In the genomic region with DNA sequence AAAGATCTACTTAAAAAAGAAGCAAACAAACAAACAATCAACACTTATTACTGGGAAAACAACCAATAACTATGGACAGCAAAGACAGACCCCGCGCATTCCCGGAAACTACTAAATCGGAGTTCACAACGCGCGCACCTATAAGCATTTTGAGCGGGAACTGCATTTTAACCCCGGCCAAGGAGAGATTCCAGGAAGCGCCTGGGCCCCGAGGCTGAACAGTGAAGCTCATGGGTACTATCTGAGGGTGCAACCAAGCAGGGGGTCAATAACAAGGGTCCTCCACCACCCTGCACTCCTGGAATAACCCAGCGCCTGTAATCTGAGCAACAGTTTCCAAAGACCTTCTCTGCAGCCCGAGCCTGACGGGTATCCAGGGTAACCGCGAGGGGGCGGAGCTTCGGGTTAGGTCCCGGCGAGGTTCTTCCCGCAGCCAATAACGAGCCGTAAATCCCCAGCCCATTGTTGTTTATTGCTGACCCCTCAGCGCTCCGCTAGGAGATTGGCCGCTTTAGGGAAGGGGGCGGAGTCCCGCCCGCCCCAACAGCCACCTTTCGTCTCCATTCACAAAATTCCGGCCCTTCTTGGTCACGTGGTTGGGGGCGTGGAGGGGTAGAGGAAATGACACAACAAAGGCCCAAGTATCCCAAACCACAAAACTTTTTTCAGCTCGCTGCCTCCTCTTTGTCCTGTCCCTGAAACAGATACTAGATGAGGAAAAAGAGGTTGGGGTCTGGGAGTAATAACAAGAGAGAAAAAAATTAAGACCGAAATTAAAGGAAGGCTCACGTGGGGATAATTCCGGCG, we compare ENCODE assay signal across 1 cellular context.
A peak's percentile ranks its signal among the peaks of the same experiment; 100 is the strongest.
TF ChIP-seq lines count a peak whose summit lies in the region.

No MANE protein-coding gene starts in this region.

TF ChIP-seq in K562, 482 proteins besides CTCF, POLR2A, EP300 and RAD21 (continued from another document and continues in another):
- TF ChIP-seq, protein P1, sequence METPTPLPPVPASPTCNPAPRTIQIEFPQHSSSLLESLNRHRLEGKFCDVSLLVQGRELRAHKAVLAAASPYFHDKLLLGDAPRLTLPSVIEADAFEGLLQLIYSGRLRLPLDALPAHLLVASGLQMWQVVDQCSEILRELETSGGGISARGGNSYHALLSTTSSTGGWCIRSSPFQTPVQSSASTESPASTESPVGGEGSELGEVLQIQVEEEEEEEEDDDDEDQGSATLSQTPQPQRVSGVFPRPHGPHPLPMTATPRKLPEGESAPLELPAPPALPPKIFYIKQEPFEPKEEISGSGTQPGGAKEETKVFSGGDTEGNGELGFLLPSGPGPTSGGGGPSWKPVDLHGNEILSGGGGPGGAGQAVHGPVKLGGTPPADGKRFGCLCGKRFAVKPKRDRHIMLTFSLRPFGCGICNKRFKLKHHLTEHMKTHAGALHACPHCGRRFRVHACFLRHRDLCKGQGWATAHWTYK (CRISPR knock-in tag; IDR thresholded peaks at IDR 0.05), result no peak
- TF ChIP-seq ZNF217 (CRISPR knock-in tag; IDR thresholded peaks at IDR 0.05) (no peak), PATZ1 (CRISPR knock-in tag; IDR thresholded peaks at IDR 0.05; ENCODE audit: borderline replicate concordance) (no peak), KLF6 (CRISPR knock-in tag; IDR thresholded peaks at IDR 0.05; ENCODE audit: borderline replicate concordance) (no peak), CC2D1A (IDR thresholded peaks at IDR 0.05) (0 out of 2 replicates have a peak, but pooled peaks have one; percentile 12), GTF2E2 (tag; IDR thresholded peaks at IDR 0.05) (peak; percentile 58; the same call in 1 of the 2 replicates), MYBL2 (IDR thresholded peaks at IDR 0.05; ENCODE audit: low read depth) (0 out of 2 replicates have a peak, but pooled peaks have one; percentile 32), MYBL2 (CRISPR knock-in tag; IDR thresholded peaks at IDR 0.05; ENCODE audit: borderline replicate concordance) (no peak), ZFX (CRISPR knock-in tag; IDR thresholded peaks at IDR 0.05) (0 out of 2 replicates have a peak, but pooled peaks have one; percentile 23), ZNF780A (CRISPR knock-in tag; IDR thresholded peaks at IDR 0.05) (no peak), SIRT6 (IDR thresholded peaks at IDR 0.05; ENCODE audit: low read depth, low read length) (no peak), ZNF696 (CRISPR knock-in tag; conservative IDR thresholded peaks at IDR 0.05) (no peak), MAX (CRISPR knock-in tag; IDR thresholded peaks at IDR 0.05) (peak; percentile 65), HNRNPH1 (optimal IDR thresholded peaks at IDR 0.05; ENCODE audit: low read depth, low read length) (no peak), PML (IDR thresholded peaks at IDR 0.05; ENCODE audit: low read length) (peak; percentile 72; the same call in 1 of the 2 replicates), HMG20A (CRISPR knock-in tag; conservative IDR thresholded peaks at IDR 0.05) (no peak), MIER1 (IDR thresholded peaks at IDR 0.05; ENCODE audit: low read depth) (no peak), PBX2 (CRISPR knock-in tag; IDR thresholded peaks at IDR 0.05; ENCODE audit: low read depth) (no peak), PBX2 (tag; conservative IDR thresholded peaks at IDR 0.05; ENCODE audit: low read depth) (peak; percentile 59; the same call in 1 of the 2 replicates), ETV5 (CRISPR knock-in tag; IDR thresholded peaks at IDR 0.05; ENCODE audit: low read depth) (no peak; the same call in 1 of the 2 replicates), MEIS2 (IDR thresholded peaks at IDR 0.05; ENCODE audit: partially characterized antibody) (no peak), MEF2D (tag; conservative IDR thresholded peaks at IDR 0.05; ENCODE audit: low read depth) (no peak), PCBP1 (IDR thresholded peaks at IDR 0.05; ENCODE audit: low read depth, low read length, poor library complexity, severe bottlenecking) (no peak), PHTF2 (CRISPR knock-in tag; IDR thresholded peaks at IDR 0.05) (no peak), RBM39 (optimal IDR thresholded peaks at IDR 0.05; ENCODE audit: low read depth, low read length) (no peak), WHSC1 (IDR thresholded peaks at IDR 0.05; ENCODE audit: low read length) (no peak), CBFB (CRISPR knock-in tag; IDR thresholded peaks at IDR 0.05) (no peak), TGIF2 (CRISPR knock-in tag; IDR thresholded peaks at IDR 0.05) (no peak), CAMTA2 (CRISPR knock-in tag; conservative IDR thresholded peaks at IDR 0.05) (no peak), SMAD3 (CRISPR knock-in tag; conservative IDR thresholded peaks at IDR 0.05) (no peak), ZNF57 (CRISPR knock-in tag; IDR thresholded peaks at IDR 0.05) (no peak), NFYB (IDR thresholded peaks at IDR 0.05; ENCODE audit: extremely low read depth, insufficient read length) (peak; percentile 74), TSC22D4 (tag; IDR thresholded peaks at IDR 0.05) (no peak), FOXK2 (conservative IDR thresholded peaks at IDR 0.05 in 1 of 2, IDR thresholded peaks at IDR 0.05 in 1 of 2; ENCODE audit: low read depth in 2 of 2) (peak; percentile 96), KDM1A (IDR thresholded peaks at IDR 0.05) (no peak), ZNF445 (CRISPR knock-in tag; IDR thresholded peaks at IDR 0.05; ENCODE audit: low read depth) (no peak), NR3C1 (CRISPR knock-in tag; IDR thresholded peaks at IDR 0.05) (no peak), HDAC1 (IDR thresholded peaks at IDR 0.05) (no peak), ZNF174 (CRISPR knock-in tag; IDR thresholded peaks at IDR 0.05) (no peak), ZNF785 (CRISPR knock-in tag; IDR thresholded peaks at IDR 0.05) (no peak), OTX1 (CRISPR knock-in tag; IDR thresholded peaks at IDR 0.05) (no peak), CHCHD3 (CRISPR knock-in tag; IDR thresholded peaks at IDR 0.05) (no peak), TAF7 (tag; IDR thresholded peaks at IDR 0.05) (no peak; the same call in 1 of the 2 replicates), PCBP2 (IDR thresholded peaks at IDR 0.05; ENCODE audit: low read depth, low read length, poor library complexity, severe bottlenecking) (no peak)
- TF ChIP-seq, protein P2, sequence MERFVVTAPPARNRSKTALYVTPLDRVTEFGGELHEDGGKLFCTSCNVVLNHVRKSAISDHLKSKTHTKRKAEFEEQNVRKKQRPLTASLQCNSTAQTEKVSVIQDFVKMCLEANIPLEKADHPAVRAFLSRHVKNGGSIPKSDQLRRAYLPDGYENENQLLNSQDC (CRISPR knock-in tag; IDR thresholded peaks at IDR 0.05), result no peak
- TF ChIP-seq, protein P3, sequence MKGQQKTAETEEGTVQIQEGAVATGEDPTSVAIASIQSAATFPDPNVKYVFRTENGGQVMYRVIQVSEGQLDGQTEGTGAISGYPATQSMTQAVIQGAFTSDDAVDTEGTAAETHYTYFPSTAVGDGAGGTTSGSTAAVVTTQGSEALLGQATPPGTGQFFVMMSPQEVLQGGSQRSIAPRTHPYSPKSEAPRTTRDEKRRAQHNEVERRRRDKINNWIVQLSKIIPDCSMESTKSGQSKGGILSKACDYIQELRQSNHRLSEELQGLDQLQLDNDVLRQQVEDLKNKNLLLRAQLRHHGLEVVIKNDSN (CRISPR knock-in tag; IDR thresholded peaks at IDR 0.05), result peak; percentile 95
- TF ChIP-seq, protein P4, sequence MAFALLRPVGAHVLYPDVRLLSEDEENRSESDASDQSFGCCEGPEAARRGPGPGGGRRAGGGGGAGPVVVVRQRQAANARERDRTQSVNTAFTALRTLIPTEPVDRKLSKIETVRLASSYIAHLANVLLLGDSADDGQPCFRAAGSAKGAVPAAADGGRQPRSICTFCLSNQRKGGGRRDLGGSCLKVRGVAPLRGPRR (CRISPR knock-in tag; IDR thresholded peaks at IDR 0.05), result no peak
- TF ChIP-seq, protein P5, sequence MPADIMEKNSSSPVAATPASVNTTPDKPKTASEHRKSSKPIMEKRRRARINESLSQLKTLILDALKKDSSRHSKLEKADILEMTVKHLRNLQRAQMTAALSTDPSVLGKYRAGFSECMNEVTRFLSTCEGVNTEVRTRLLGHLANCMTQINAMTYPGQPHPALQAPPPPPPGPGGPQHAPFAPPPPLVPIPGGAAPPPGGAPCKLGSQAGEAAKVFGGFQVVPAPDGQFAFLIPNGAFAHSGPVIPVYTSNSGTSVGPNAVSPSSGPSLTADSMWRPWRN (IDR thresholded peaks at IDR 0.05; ENCODE audit: low read depth), result no peak
- TF ChIP-seq, protein P6, sequence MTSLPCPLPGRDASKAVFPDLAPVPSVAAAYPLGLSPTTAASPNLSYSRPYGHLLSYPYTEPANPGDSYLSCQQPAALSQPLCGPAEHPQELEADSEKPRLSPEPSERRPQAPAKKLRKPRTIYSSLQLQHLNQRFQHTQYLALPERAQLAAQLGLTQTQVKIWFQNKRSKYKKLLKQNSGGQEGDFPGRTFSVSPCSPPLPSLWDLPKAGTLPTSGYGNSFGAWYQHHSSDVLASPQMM (CRISPR knock-in tag; IDR thresholded peaks at IDR 0.05), result no peak
- TF ChIP-seq, protein P7, sequence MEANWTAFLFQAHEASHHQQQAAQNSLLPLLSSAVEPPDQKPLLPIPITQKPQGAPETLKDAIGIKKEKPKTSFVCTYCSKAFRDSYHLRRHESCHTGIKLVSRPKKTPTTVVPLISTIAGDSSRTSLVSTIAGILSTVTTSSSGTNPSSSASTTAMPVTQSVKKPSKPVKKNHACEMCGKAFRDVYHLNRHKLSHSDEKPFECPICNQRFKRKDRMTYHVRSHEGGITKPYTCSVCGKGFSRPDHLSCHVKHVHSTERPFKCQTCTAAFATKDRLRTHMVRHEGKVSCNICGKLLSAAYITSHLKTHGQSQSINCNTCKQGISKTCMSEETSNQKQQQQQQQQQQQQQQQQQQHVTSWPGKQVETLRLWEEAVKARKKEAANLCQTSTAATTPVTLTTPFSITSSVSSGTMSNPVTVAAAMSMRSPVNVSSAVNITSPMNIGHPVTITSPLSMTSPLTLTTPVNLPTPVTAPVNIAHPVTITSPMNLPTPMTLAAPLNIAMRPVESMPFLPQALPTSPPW (CRISPR knock-in tag; IDR thresholded peaks at IDR 0.05), result peak; percentile 79
- TF ChIP-seq, protein P8, sequence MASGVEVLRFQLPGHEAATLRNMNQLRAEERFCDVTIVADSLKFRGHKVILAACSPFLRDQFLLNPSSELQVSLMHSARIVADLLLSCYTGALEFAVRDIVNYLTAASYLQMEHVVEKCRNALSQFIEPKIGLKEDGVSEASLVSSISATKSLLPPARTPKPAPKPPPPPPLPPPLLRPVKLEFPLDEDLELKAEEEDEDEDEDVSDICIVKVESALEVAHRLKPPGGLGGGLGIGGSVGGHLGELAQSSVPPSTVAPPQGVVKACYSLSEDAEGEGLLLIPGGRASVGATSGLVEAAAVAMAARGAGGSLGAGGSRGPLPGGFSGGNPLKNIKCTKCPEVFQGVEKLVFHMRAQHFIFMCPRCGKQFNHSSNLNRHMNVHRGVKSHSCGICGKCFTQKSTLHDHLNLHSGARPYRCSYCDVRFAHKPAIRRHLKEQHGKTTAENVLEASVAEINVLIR (CRISPR knock-in tag; IDR thresholded peaks at IDR 0.05), result no peak
- TF ChIP-seq, protein P9, sequence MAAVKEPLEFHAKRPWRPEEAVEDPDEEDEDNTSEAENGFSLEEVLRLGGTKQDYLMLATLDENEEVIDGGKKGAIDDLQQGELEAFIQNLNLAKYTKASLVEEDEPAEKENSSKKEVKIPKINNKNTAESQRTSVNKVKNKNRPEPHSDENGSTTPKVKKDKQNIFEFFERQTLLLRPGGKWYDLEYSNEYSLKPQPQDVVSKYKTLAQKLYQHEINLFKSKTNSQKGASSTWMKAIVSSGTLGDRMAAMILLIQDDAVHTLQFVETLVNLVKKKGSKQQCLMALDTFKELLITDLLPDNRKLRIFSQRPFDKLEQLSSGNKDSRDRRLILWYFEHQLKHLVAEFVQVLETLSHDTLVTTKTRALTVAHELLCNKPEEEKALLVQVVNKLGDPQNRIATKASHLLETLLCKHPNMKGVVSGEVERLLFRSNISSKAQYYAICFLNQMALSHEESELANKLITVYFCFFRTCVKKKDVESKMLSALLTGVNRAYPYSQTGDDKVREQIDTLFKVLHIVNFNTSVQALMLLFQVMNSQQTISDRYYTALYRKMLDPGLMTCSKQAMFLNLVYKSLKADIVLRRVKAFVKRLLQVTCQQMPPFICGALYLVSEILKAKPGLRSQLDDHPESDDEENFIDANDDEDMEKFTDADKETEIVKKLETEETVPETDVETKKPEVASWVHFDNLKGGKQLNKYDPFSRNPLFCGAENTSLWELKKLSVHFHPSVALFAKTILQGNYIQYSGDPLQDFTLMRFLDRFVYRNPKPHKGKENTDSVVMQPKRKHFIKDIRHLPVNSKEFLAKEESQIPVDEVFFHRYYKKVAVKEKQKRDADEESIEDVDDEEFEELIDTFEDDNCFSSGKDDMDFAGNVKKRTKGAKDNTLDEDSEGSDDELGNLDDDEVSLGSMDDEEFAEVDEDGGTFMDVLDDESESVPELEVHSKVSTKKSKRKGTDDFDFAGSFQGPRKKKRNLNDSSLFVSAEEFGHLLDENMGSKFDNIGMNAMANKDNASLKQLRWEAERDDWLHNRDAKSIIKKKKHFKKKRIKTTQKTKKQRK (IDR thresholded peaks at IDR 0.05; ENCODE audit: borderline replicate concordance, low read depth, low read length), result no peak
